15 cellular contexts compared by ENCODE assay signal in the genomic region with DNA sequence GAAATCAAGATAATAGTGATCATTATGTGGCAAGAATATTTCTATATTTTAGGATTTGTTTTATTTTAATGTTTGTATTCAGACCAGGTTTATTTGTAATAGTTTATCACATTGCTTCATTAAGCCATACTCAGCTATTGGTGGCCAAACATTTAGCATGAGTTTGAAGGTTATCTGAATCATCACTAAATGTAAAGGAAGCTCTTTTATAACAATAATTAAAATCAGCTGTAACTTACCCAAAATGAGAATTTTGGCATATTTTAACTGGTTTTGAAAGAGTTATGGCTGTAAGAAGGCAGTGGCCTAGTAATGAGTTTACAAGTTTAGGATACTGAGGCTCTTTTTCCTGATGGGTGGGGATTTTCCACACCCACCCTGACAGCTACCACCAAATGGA.
"Had no signal": no experiment of that assay in that cellular context is flagged by ENCODE, and none has a peak within 500 bp of the region (broad histone marks: within the 10 kb centered on the region; RNA-seq: fewer than 3 reads in every experiment).

No MANE protein-coding gene starts in this region.

- H3K4me3 Mint-ChIP-seq: activated CD4-positive, alpha-beta T cell treated with anti-CD3 and anti-CD28 coated beads, Interleukin-2, amount 10 ng/mL, durations not matched to agents 7 days and 5 days; activated naive CD8-positive, alpha-beta T cell; activated T-cell treated with anti-CD3 and anti-CD28 coated beads, Interleukin-2, amount 50 U/mL, for 72 hours; effector memory CD8-positive, alpha-beta T cell; natural killer cell; stimulated activated naive CD8-positive, alpha-beta T cell treated with anti-CD3 and anti-CD28 coated beads, Interleukin-15, amount 100 ng/mL, for 72 hours had no signal

- H3K4me1 ChIP-seq: left lung, testis had no signal

- H3K4me3 ChIP-seq: hepatocyte, left lung, right atrium auricular region, testis had no signal

- H3K79me2 ChIP-seq: hepatocyte had no signal

- H3K36me3 Mint-ChIP-seq: activated naive CD8-positive, alpha-beta T cell; natural killer cell had no signal

- H3K27me3 Mint-ChIP-seq: activated CD4-positive, alpha-beta T cell treated with anti-CD3 and anti-CD28 coated beads, Interleukin-2, amount 10 ng/mL, durations not matched to agents 7 days and 5 days; effector memory CD8-positive, alpha-beta T cell had no signal

- H3K4me1 Mint-ChIP-seq: activated CD4-positive, alpha-beta T cell treated with anti-CD3 and anti-CD28 coated beads, Interleukin-2, amount 10 ng/mL, durations not matched to agents 7 days and 5 days; natural killer cell; stimulated activated naive CD8-positive, alpha-beta T cell treated with anti-CD3 and anti-CD28 coated beads, Interleukin-15, amount 100 ng/mL, for 72 hours had no signal

- H3K9me3 Mint-ChIP-seq: activated CD4-positive, alpha-beta T cell treated with anti-CD3 and anti-CD28 coated beads, Interleukin-2, amount 10 ng/mL, durations not matched to agents 7 days and 5 days; activated T-cell treated with anti-CD3 and anti-CD28 coated beads, Interleukin-2, amount 50 U/mL, for 72 hours; natural killer cell; stimulated activated naive CD8-positive, alpha-beta T cell treated with anti-CD3 and anti-CD28 coated beads, Interleukin-15, amount 100 ng/mL, for 72 hours had no signal

- H3K9me3 ChIP-seq: left lung, right atrium auricular region, testis had no signal

- DNase-seq: activated CD4-positive, alpha-beta T cell treated with anti-CD3 and anti-CD28 coated beads, Interleukin-2, amount 10 ng/mL, durations not matched to agents 7 days and 5 days; activated CD8-positive, alpha-beta memory T cell treated with anti-CD3 and anti-CD28 coated beads, Interleukin-2, amount 50 U/mL, for 48 hours; activated gamma-delta T cell treated with Interleukin-2 at 50 U/mL for 16 hours; activated T-cell treated with anti-CD3 and anti-CD28 coated beads, Interleukin-2, amount 50 U/mL, for 72 hours; dermis blood vessel endothelial cell; effector memory CD8-positive, alpha-beta T cell; left lung; natural killer cell; small intestine; stimulated activated naive CD8-positive, alpha-beta T cell treated with anti-CD3 and anti-CD28 coated beads, Interleukin-15, amount 100 ng/mL, for 72 hours; testis had no signal

- H3K27me3 ChIP-seq: hepatocyte, left lung, right atrium auricular region, testis had no signal

- H3K27ac Mint-ChIP-seq: activated CD4-positive, alpha-beta T cell treated with anti-CD3 and anti-CD28 coated beads, Interleukin-2, amount 10 ng/mL, durations not matched to agents 7 days and 5 days; activated naive CD8-positive, alpha-beta T cell; activated T-cell treated with anti-CD3 and anti-CD28 coated beads, Interleukin-2, amount 50 U/mL, for 72 hours; effector memory CD8-positive, alpha-beta T cell; natural killer cell; progenitor cell of endocrine pancreas; stimulated activated naive CD8-positive, alpha-beta T cell treated with anti-CD3 and anti-CD28 coated beads, Interleukin-15, amount 100 ng/mL, for 72 hours had no signal

- H3K36me3 ChIP-seq: left lung, right atrium auricular region had no signal

- H3K27ac ChIP-seq: testis had no signal

- H2AFZ ChIP-seq: hepatocyte had no signal
